Comparison of ENCODE assay signal across 20 cellular contexts in genomic region chr4:164551713-164552040, GRCh38.
"Had no signal": no experiment of that assay in that cellular context is flagged by ENCODE, and none has a peak within 500 bp of the region (broad histone marks: within the 10 kb centered on the region; RNA-seq: fewer than 3 reads in every experiment).

No MANE protein-coding gene starts in this region.

- H3K9me3 ChIP-seq: SK-N-SH had no signal

- H3K4me2 ChIP-seq: SK-N-SH had no signal

- H3K27ac ChIP-seq: RWPE1 had no signal

- H3K9ac ChIP-seq: SK-N-SH had no signal

- ATAC-seq: Panc1, PC-3 had no signal

- DNase-seq: KBM-7; MV-4-11; NCI-H1048; NCI-H1105; NCI-H1417; NCI-H1436 treated with DMSO at 0.1 percent for 48 hours; NCI-H1694; NCI-H187 treated with DMSO at 0.1 percent for 48 hours; NCI-H2029 treated with DMSO at 0.1 percent for 48 hours; NCI-H226; NCI-H446; NCI-H510A; NCI-H524 treated with DMSO at 0.1 percent for 48 hours; NCI-H774; NK-92 treated with Interleukin-12 subunit alpha and Interleukin-12 subunit beta, amount 100 ng/mL, for 24 hours; PC-3; SHP77; SK-N-SH had no signal
